ENCODE assay signal across 25 cellular contexts in the genomic region with DNA sequence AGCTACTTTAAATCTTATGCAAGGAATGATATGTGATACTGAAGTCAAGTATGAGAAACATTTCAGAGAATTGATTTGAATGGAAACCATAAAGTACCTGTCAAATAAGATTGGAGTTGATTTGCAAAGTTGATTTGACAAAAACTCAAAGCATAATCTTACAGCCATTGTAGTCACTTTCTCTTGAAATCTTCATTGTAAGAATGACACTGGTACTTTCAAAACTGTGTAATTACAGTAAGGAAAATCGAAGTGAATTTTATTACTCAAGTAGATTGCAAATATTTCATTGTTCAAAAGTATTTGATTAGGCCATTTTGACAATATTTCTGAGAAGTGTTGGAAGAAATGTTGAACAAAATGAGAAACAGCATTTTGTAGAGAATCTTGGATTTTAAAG. TPM values are rescaled to one million over a fixed set of nuclear protein-coding genes. Genes with fewer than 3 reads are reported as not detected.
DNase-seq lines count a peak whose midpoint lies in the region; ATAC-seq, FAIRE-seq and TF ChIP-seq lines count a peak whose summit lies in the region.
"Had no signal": no experiment of that assay in that cellular context is flagged by ENCODE, and none has a peak within 500 bp of the region (broad histone marks: within the 10 kb centered on the region; RNA-seq: fewer than 3 reads in every experiment).

No MANE protein-coding gene starts in this region.

- no peak for TF ChIP-seq POLR2A in gastroesophageal sphincter (IDR thresholded peaks at IDR 0.05)
- TF ChIP-seq POLR2A in gastrocnemius medialis (IDR thresholded peaks at IDR 0.05) = no peak

- peak; percentile 23 for FAIRE-seq in TTC549 (lab: Jason Lieb, UNC)
- FAIRE-seq: H54 had no signal

- no peak for DNase-seq in left ventricle myocardium inferior
- DNase-seq in left cardiac atrium = no peak
- DNase-seq in gastrocnemius medialis = no peak
- no peak for DNase-seq in effector memory CD8-positive, alpha-beta T cell
- DNase-seq in T-helper 2 cell = no peak
- DNase-seq: activated CD4-positive, alpha-beta T cell treated with anti-CD3 and anti-CD28 coated beads for 1 hour; colonic mucosa; immature natural killer cell; left lung; midbrain; NCI-H2081; NCI-H82; OCI-M1; Right ventricle myocardium superior; stimulated activated CD4-positive, alpha-beta T cell treated with anti-CD3 and anti-CD28 coated beads, Interleukin-2, amount 100 ng/mL, for 24 hours; stimulated activated naive CD4-positive, alpha-beta T cell; transverse colon had no signal

- H3K27ac ChIP-seq in left ventricle myocardium inferior (replicated peaks) (no peak overlapping the region), gastroesophageal sphincter (peak overlapping the region in 3 of 4 donors; percentile 49 to 94 (median 54)), gastrocnemius medialis (no peak overlapping the region)
- H3K27ac ChIP-seq: colonic mucosa, left lung, skin epidermis, transverse colon had no signal

- in situ Hi-C loops in gastrocnemius medialis (cut with MboI; ENCODE audit: low sequenced_read_pairs in 4 of 4) = no loop called here

- no peak overlapping the region for H3K27ac Mint-ChIP-seq in effector memory CD8-positive, alpha-beta T cell
- H3K27ac Mint-ChIP-seq: activated T-helper 1 cell treated with anti-CD3 and anti-CD28 coated beads, Interleukin-12 subunit alpha, Interleukin-12 subunit beta, Interleukin-2, Interleukin-4 antibody, amounts not matched to agents 30 ng/mL and 10 ng/mL and 1 ng/mL, durations not matched to agents 14 hours and 24 hours and 36 hours; CD14-positive monocyte had no signal

- H3K9me3 ChIP-seq in left ventricle myocardium inferior (replicated peaks) (no peaks in the 10 kb centered on the region), gastroesophageal sphincter (no peaks in the 10 kb centered on the region), gastrocnemius medialis (no peaks in the 10 kb centered on the region)
- H3K9me3 ChIP-seq: colonic mucosa, left lung, transverse colon had no signal

- H3K4me1 ChIP-seq in left ventricle myocardium inferior (peaks cover 64% of the 10 kb centered on the region), gastroesophageal sphincter (peaks cover 0 to 67% (median 4%) of the 10 kb centered on the region in 3 donors), gastrocnemius medialis (peaks cover 37 to 44% of the 10 kb centered on the region in 2 donors)

- H3K4me3 ChIP-seq in left ventricle myocardium inferior (peak overlapping the region; percentile 7), gastroesophageal sphincter (peak overlapping the region; percentile 20 to 86), gastrocnemius medialis (peak overlapping the region in 2 of 4 donors; percentile 9 to 24)
- H3K4me3 ChIP-seq: colonic mucosa, transverse colon had no signal

- ATAC-seq in left cardiac atrium (no peak), gastroesophageal sphincter (no peak), gastrocnemius medialis (no peak), GM19467 (IDR thresholded peaks at IDR 0.05; ENCODE audit: unreplicated experiment) (no peak)
- no peak for ATAC-seq in effector memory CD8-positive, alpha-beta T cell (replicated peaks)
- ATAC-seq: left lung had no signal

- H3K4me3 Mint-ChIP-seq in effector memory CD8-positive, alpha-beta T cell = no peak overlapping the region

- TF ChIP-seq CTCF in left ventricle myocardium inferior (IDR thresholded peaks at IDR 0.05; ENCODE audit: borderline replicate concordance) (no peak), gastroesophageal sphincter (IDR thresholded peaks at IDR 0.05) (no peak), gastrocnemius medialis (IDR thresholded peaks at IDR 0.05 in 4 of 5, conservative IDR thresholded peaks at IDR 0.05 in 1 of 5) (no peak)

- H3K27me3 Mint-ChIP-seq in effector memory CD8-positive, alpha-beta T cell = no peaks in the 10 kb centered on the region

- H3K27me3 ChIP-seq in left ventricle myocardium inferior (ENCODE audit: low read depth) = no peaks in the 10 kb centered on the region
- no peaks in the 10 kb centered on the region for H3K27me3 ChIP-seq in gastroesophageal sphincter
- H3K27me3 ChIP-seq in gastrocnemius medialis = no peaks in the 10 kb centered on the region
- H3K27me3 ChIP-seq: colonic mucosa, left lung, transverse colon had no signal

- TF ChIP-seq EP300 in gastroesophageal sphincter (IDR thresholded peaks at IDR 0.05) = no peak

- H3K36me3 ChIP-seq in left ventricle myocardium inferior (peaks cover 24% of the 10 kb centered on the region), gastroesophageal sphincter (peaks cover 0 to 25% of the 10 kb centered on the region in 2 donors), gastrocnemius medialis (peaks cover 0 to 21% of the 10 kb centered on the region in 2 donors)
- H3K36me3 ChIP-seq: colonic mucosa had no signal

- H3K4me1 Mint-ChIP-seq in effector memory CD8-positive, alpha-beta T cell (ENCODE audit: low read depth in 2 of 2) = peaks cover 32 to 60% of the 10 kb centered on the region in 2 donors

- intact Hi-C loops in left ventricle myocardium inferior (cut with micrococcal nuclease) = no loop called here
- intact Hi-C loops in left cardiac atrium (cut with DNase I) = loop anchor here in 1 of 2 donors (10.0 kb wide), 1 partner anchor 88 kb away; a partner anchor contains a TSS
- intact Hi-C loops in gastrocnemius medialis (cut with DNase I; ENCODE audit: low total_unique reads) = no loop called here

- H3K36me3 Mint-ChIP-seq in effector memory CD8-positive, alpha-beta T cell (ENCODE audit: insufficient read depth) = peaks cover 35% of the 10 kb centered on the region

- no peaks in the 10 kb centered on the region for H3K9me3 Mint-ChIP-seq in effector memory CD8-positive, alpha-beta T cell
- H3K9me3 Mint-ChIP-seq: activated T-helper 1 cell treated with anti-CD3 and anti-CD28 coated beads, Interleukin-12 subunit alpha, Interleukin-12 subunit beta, Interleukin-2, Interleukin-4 antibody, amounts not matched to agents 30 ng/mL and 10 ng/mL and 1 ng/mL, durations not matched to agents 14 hours and 24 hours and 36 hours; immature natural killer cell had no signal

- WGBS in gastroesophageal sphincter (ENCODE audit: low coverage in 1 of 2), 2 donors = 38 to 88% methylated on average over 1 of the region's 1 CpG

RNA-seq across cellular contexts. Expression of a gene that starts 3.6 kb away (rescaled TPM):
- total RNA-seq in left ventricle myocardium inferior (19.3 TPM), left cardiac atrium (10 to 100 TPM; 25.2 to 37.8 TPM), gastroesophageal sphincter (100 to 1,000 TPM in 1 of 4 donors, 10 to 100 TPM in 3; 37.8 to 103 (median 57.5) TPM), gastrocnemius medialis (10 to 100 TPM; 20.8 to 32.4 (median 28.0) TPM)

RNA-seq across cellular contexts. Expression of a gene that starts 48.5 kb away (rescaled TPM):
- total RNA-seq in left ventricle myocardium inferior (not detected), left cardiac atrium (not detected), gastroesophageal sphincter (not detected), gastrocnemius medialis (under 1 TPM in 1 of 4 donors, not detected in 3; 0.68 TPM)
- total RNA-seq: activated CD8-positive, alpha-beta memory T cell treated with anti-CD3 and anti-CD28 coated beads for 36 hours; activated T-helper 1 cell treated with anti-CD3 and anti-CD28 coated beads, Interleukin-12 subunit alpha, Interleukin-12 subunit beta, Interleukin-2, Interleukin-4 antibody, amounts not matched to agents 30 ng/mL and 10 ng/mL and 1 ng/mL, durations not matched to agents 14 hours and 24 hours and 36 hours; left lung; Right ventricle myocardium superior had no signal

Comparison
In these comparisons a context has a peak if more than half of its experiments do, and no peak if none do; other contexts are left out.
1. H3K27ac ChIP-seq: peak in gastroesophageal sphincter (3 of 4); none in left ventricle myocardium inferior (single experiment) and gastrocnemius medialis (0 of 4).